14 cellular contexts compared by ENCODE assay signal in the genomic region with DNA sequence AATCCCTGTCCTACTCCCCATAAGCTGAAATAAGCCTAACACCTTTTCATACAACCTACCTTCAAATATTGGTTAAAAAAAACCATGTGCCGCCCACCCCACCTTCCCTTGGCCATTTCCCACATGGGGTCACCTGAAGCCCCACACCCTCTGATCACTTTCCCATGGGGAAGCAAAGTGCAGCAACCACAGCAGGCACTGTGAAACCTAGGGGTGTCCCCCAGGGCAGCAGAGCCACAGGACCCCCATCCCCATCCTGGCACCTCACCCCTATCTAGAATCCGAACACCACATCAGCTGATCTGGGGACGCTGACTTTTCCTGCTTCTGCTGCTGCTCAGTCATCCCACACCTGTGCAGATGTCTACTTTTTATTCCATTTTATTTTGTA. TPM values are rescaled to one million over a fixed set of nuclear protein-coding genes. Genes with fewer than 3 reads are reported as not detected.
"Had no signal": no experiment of that assay in that cellular context is flagged by ENCODE, and none has a peak within 500 bp of the region (broad histone marks: within the 10 kb centered on the region; RNA-seq: fewer than 3 reads in every experiment).

No MANE protein-coding gene starts in this region.

- H3K27me3 ChIP-seq: right lobe of liver, uterus had no signal

- H3K4me1 ChIP-seq: parathyroid adenoma, psoas muscle, right lobe of liver, uterus had no signal

- DNase-seq: kidney, lower lobe of right lung, uterus had no signal

- ATAC-seq: psoas muscle had no signal

- H3K27ac ChIP-seq: heart left ventricle, lower lobe of right lung, parathyroid adenoma, psoas muscle, right lobe of liver, tibial nerve, uterus had no signal

- H3K4me3 ChIP-seq: heart left ventricle, lower lobe of right lung, psoas muscle, right lobe of liver, smooth muscle cell, tibial nerve, uterus had no signal

- H3K36me3 ChIP-seq: heart left ventricle, lower lobe of right lung, right lobe of liver, tibial nerve, uterus had no signal

- H3K9me3 ChIP-seq: lower lobe of right lung, psoas muscle, right lobe of liver, uterus had no signal

RNA-seq across cellular contexts. Expression of a gene that starts 19.9 kb away (rescaled TPM):
- total RNA-seq: mammary epithelial cell, osteoblast, smooth muscle cell had no signal
- polyA plus RNA-seq: mammary epithelial cell, smooth muscle cell had no signal

RNA-seq across cellular contexts. Expression of a gene that starts 31.0 kb away (rescaled TPM):
- total RNA-seq: mammary epithelial cell; naive thymus-derived CD8-positive, alpha-beta T cell; neural crest cell; osteoblast; smooth muscle cell; temporal lobe had no signal
- polyA plus RNA-seq: mammary epithelial cell; naive thymus-derived CD8-positive, alpha-beta T cell; smooth muscle cell had no signal
